Comparison of ENCODE assay signal across 1 cellular context in genomic region chr4:181854142-181854541, GRCh38.
TF ChIP-seq lines count a peak whose summit lies in the region.

No MANE protein-coding gene starts in this region.

TF ChIP-seq in SK-N-SH, 30 proteins besides CTCF, POLR2A, EP300 and RAD21 (continued from another document):
- no peak for TF ChIP-seq EZH2phosphoT487 (IDR thresholded peaks at IDR 0.05; ENCODE audit: borderline replicate concordance, low read depth)
- no peak for TF ChIP-seq MEF2A (IDR thresholded peaks at IDR 0.05; ENCODE audit: borderline replicate concordance, low read depth)
- no peak for TF ChIP-seq TAF1 (IDR thresholded peaks at IDR 0.05; ENCODE audit: borderline replicate concordance, low read depth, low read length)
